In the genomic region with DNA sequence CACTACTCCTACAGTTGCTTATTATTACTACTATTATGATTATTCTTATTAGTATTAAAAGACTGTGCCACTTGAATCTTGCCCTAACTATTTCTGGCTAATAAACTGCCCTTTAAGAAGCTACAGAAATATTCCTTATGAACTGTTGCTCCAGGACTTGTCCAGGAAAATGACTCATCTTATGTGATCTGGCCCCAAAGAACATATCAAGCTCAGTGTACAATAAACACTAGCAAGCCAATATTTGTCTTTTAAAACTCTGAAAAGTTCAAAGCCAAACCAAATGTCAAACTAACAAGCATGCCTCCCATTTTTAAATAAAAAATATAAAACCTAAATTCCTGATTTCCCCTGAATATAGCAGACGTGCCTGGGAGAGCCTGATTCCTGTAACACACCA, we compare ENCODE assay signal across 27 cellular contexts.
A peak's percentile ranks its signal among the peaks of the same experiment; 100 is the strongest.
DNase-seq lines count a peak whose midpoint lies in the region; ATAC-seq, FAIRE-seq and TF ChIP-seq lines count a peak whose summit lies in the region.
"Had no signal": no experiment of that assay in that cellular context is flagged by ENCODE, and none has a peak within 500 bp of the region (broad histone marks: within the 10 kb centered on the region; RNA-seq: fewer than 3 reads in every experiment).

No MANE protein-coding gene starts in this region.

- FAIRE-seq in bronchial epithelial cell (lab: Jason Lieb, UNC) = no peak
- FAIRE-seq: HepG2 had no signal

- H3K4me3 ChIP-seq in bronchial epithelial cell (ENCODE audit: low read depth, low read length) = no peak overlapping the region
- no peak overlapping the region for H3K4me3 ChIP-seq in fibroblast of mammary gland (ENCODE audit: control insufficient read depth, low read depth, low read length)
- no peak overlapping the region for H3K4me3 ChIP-seq in prostate gland
- H3K4me3 ChIP-seq: BLaER1 treated with 17β-estradiol and CSF1 and Interleukin-3, amounts not matched to agents 10 nM and 100 nM had no signal

- intact Hi-C loops in prostate gland (cut with DNase I) (no loop called here), left colon (cut with DNase I, micrococcal nuclease) (no loop called here)

- no peak for ATAC-seq in left colon
- no peak for ATAC-seq in HG03469 (IDR thresholded peaks at IDR 0.05; ENCODE audit: unreplicated experiment)
- ATAC-seq: CD8-positive, alpha-beta T cell; HepG2 had no signal

- H3K36me3 ChIP-seq in bronchial epithelial cell (ENCODE audit: control insufficient read depth, insufficient read depth, low read length) (no peaks in the 10 kb centered on the region), prostate gland (no peaks in the 10 kb centered on the region)
- H3K36me3 ChIP-seq: BLaER1 treated with 17β-estradiol and CSF1 and Interleukin-3, amounts not matched to agents 10 nM and 100 nM had no signal

- no peak for TF ChIP-seq POLR2A in prostate gland (IDR thresholded peaks at IDR 0.05)

- H3K27me3 ChIP-seq in bronchial epithelial cell (ENCODE audit: control insufficient read depth, insufficient read depth, low read length) (peaks cover 5% of the 10 kb centered on the region), prostate gland (replicated peaks; ENCODE audit: insufficient read depth) (no peaks in the 10 kb centered on the region)
- H3K27me3 ChIP-seq: BLaER1 treated with 17β-estradiol and CSF1 and Interleukin-3, amounts not matched to agents 10 nM and 100 nM had no signal

- peaks cover 9% of the 10 kb centered on the region for H3K4me1 ChIP-seq in prostate gland (replicated peaks)

- H3K9me3 ChIP-seq in prostate gland = no peaks in the 10 kb centered on the region
- H3K9me3 ChIP-seq: SK-N-SH had no signal

- TF ChIP-seq CTCF in bronchial epithelial cell (IDR thresholded peaks at IDR 0.05; ENCODE audit: insufficient read depth, low read length, severe bottlenecking) (no peak), fibroblast of mammary gland (conservative IDR thresholded peaks at IDR 0.05; ENCODE audit: control insufficient read depth, insufficient read depth, low read depth, low read length) (no peak), prostate gland (IDR thresholded peaks at IDR 0.05) (no peak)

- WGBS in prostate gland = 38% methylated on average over 1 of the region's 1 CpG

- DNase-seq in HCEC 1CT = peak; percentile 12
- peak; percentile 30 for DNase-seq in bronchial epithelial cell (ENCODE audit: low read depth)
- peak; percentile 24 for DNase-seq in fibroblast of mammary gland (ENCODE audit: low read depth)
- DNase-seq in prostate gland (ENCODE audit: low spot score) = no peak
- DNase-seq in left colon = no peak
- DNase-seq in D341Med (ENCODE audit: low spot score) = no peak
- no peak for DNase-seq in SHP77 (lab: John Stamatoyannopoulos, UW)
- DNase-seq: 8988T; CD8-positive, alpha-beta T cell; DMS153; GDM1; H7; HFFc6; KBM-7; NCI-H1105; NCI-H146; NCI-H2029 treated with DMSO at 0.1 percent for 48 hours; NCI-H226; NCI-H510A treated with DMSO at 0.1 percent for 48 hours; NCI-H748 treated with DMSO at 0.1 percent for 48 hours; SIG-M5; SK-N-SH had no signal

- H3K27ac ChIP-seq in prostate gland = peak overlapping the region; percentile 51 to 52
- H3K27ac ChIP-seq: BLaER1 treated with 17β-estradiol and CSF1 and Interleukin-3, amounts not matched to agents 10 nM and 100 nM; HL-60; RWPE1 had no signal

Comparison
In these comparisons a context has a peak if more than half of its experiments do, and no peak if none do; other contexts are left out.
1. DNase-seq: peak in HCEC 1CT (single experiment), bronchial epithelial cell (single experiment) and fibroblast of mammary gland (single experiment); none in prostate gland (single experiment), left colon (0 of 2), D341Med (single experiment) and SHP77 (0 of 2).